In genomic region chr22:49848690-49849160, GRCh38 we compare ENCODE assay signal across 9 cellular contexts. TPM values are rescaled to one million over a fixed set of nuclear protein-coding genes. Genes with fewer than 3 reads are reported as not detected.
DNase-seq lines count a peak whose midpoint lies in the region; ATAC-seq, FAIRE-seq and TF ChIP-seq lines count a peak whose summit lies in the region.
"Had no signal": no experiment of that assay in that cellular context is flagged by ENCODE, and none has a peak within 500 bp of the region (broad histone marks: within the 10 kb centered on the region; RNA-seq: fewer than 3 reads in every experiment).

No MANE protein-coding gene starts in this region.

- peak overlapping the region; percentile 36 for H3K4me2 ChIP-seq in astrocyte (ENCODE audit: low read length)

- WGBS in right lobe of liver (ENCODE audit: insufficient coverage, low coverage, low lambda C conversion rate, missing lambda C conversion rate), result no CpG with 5 or more reads among the region's 51 CpGs
- 2% methylated on average over 22 of the region's 51 CpGs; no CpG with 5 or more reads in 1 of the 2 donors for WGBS in testis, 2 donors

- no peak overlapping the region for H3K9ac ChIP-seq in astrocyte (ENCODE audit: low read length)

- DNase-seq in activated T-cell treated with anti-CD3 and anti-CD28 coated beads, Interleukin-2, amount 50 U/mL, for 4 hours, result no peak
- DNase-seq in activated T-cell treated with anti-CD3 and anti-CD28 coated beads, Interleukin-2, amount 50 U/mL, for 24 hours, result no peak
- DNase-seq in astrocyte (ENCODE audit: low read depth) (no peak), right lobe of liver (no peak), testis (no peak)
- no peak for DNase-seq in activated CD4-positive, alpha-beta T cell treated with anti-CD3 and anti-CD28 coated beads, Interleukin-2, amount 50 U/mL, for 4 hours

- no peak overlapping the region for H3K27ac Mint-ChIP-seq in activated T-cell treated with anti-CD3 and anti-CD28 coated beads, Interleukin-2, amount 50 U/mL, for 24 hours
- no peak overlapping the region for H3K27ac Mint-ChIP-seq in astrocyte (ENCODE audit: unreplicated experiment)

- no peak for TF ChIP-seq CTCF in astrocyte (IDR thresholded peaks at IDR 0.05; ENCODE audit: insufficient read depth, low read depth, low read length)
- no peak for TF ChIP-seq CTCF in right lobe of liver (IDR thresholded peaks at IDR 0.05)
- TF ChIP-seq CTCF in testis (IDR thresholded peaks at IDR 0.05), result no peak

- intact Hi-C loops in right lobe of liver (cut with DNase I), result no loop called here
- intact Hi-C loops in testis (cut with DNase I; ENCODE audit: low total_unique reads), result no loop called here

- H3K79me2 ChIP-seq in astrocyte (ENCODE audit: insufficient read depth, low read length), result no peaks in the 10 kb centered on the region

- H3K4me1 ChIP-seq in astrocyte (ENCODE audit: insufficient read depth, low read length) (peaks cover 5% of the 10 kb centered on the region), right lobe of liver (peaks cover 0 to 15% (median 4%) of the 10 kb centered on the region in 4 donors), testis (peaks cover 16% of the 10 kb centered on the region)

- peaks cover 5% of the 10 kb centered on the region for H3K27me3 Mint-ChIP-seq in activated T-cell treated with anti-CD3 and anti-CD28 coated beads, Interleukin-2, amount 50 U/mL, for 4 hours (ENCODE audit: low read depth)
- H3K27me3 Mint-ChIP-seq in activated T-cell treated with anti-CD3 and anti-CD28 coated beads, Interleukin-2, amount 50 U/mL, for 24 hours, result peaks cover 26% of the 10 kb centered on the region
- H3K27me3 Mint-ChIP-seq in astrocyte (ENCODE audit: low read depth, unreplicated experiment), result peaks cover 46% of the 10 kb centered on the region

- H3K36me3 ChIP-seq in astrocyte (ENCODE audit: insufficient read depth, low read length), result no peaks in the 10 kb centered on the region
- no peaks in the 10 kb centered on the region for H3K36me3 ChIP-seq in right lobe of liver
- H3K36me3 ChIP-seq in testis (ENCODE audit: low read depth, missing control alignments), result no peaks in the 10 kb centered on the region

- H3K27ac ChIP-seq in astrocyte (ENCODE audit: low read depth, low read length), result no peak overlapping the region
- H3K27ac ChIP-seq in right lobe of liver, result no peak overlapping the region
- no peak overlapping the region for H3K27ac ChIP-seq in testis

- FAIRE-seq in astrocyte (lab: Jason Lieb, UNC), result no peak
- FAIRE-seq: urothelium cell line had no signal

- H3K9me3 Mint-ChIP-seq in activated T-cell treated with anti-CD3 and anti-CD28 coated beads, Interleukin-2, amount 50 U/mL, for 4 hours, result no peaks in the 10 kb centered on the region
- H3K9me3 Mint-ChIP-seq in activated T-cell treated with anti-CD3 and anti-CD28 coated beads, Interleukin-2, amount 50 U/mL, for 24 hours, result no peaks in the 10 kb centered on the region
- peaks cover 2% of the 10 kb centered on the region for H3K9me3 Mint-ChIP-seq in astrocyte (ENCODE audit: unreplicated experiment)

- no peaks in the 10 kb centered on the region for H4K20me1 ChIP-seq in astrocyte (ENCODE audit: insufficient read depth, low read length)

- no peak for ATAC-seq in activated T-cell treated with anti-CD3 and anti-CD28 coated beads, Interleukin-2, amount 50 U/mL, for 4 hours
- no peak for ATAC-seq in right lobe of liver
- ATAC-seq in GM21515 (IDR thresholded peaks at IDR 0.05; ENCODE audit: unreplicated experiment), result no peak
- ATAC-seq in GM21367 (IDR thresholded peaks at IDR 0.05; ENCODE audit: unreplicated experiment), result no peak

- peak overlapping the region; percentile 21 for H3K4me3 Mint-ChIP-seq in activated T-cell treated with anti-CD3 and anti-CD28 coated beads, Interleukin-2, amount 50 U/mL, for 4 hours
- H3K4me3 Mint-ChIP-seq in activated T-cell treated with anti-CD3 and anti-CD28 coated beads, Interleukin-2, amount 50 U/mL, for 24 hours, result no peak overlapping the region
- no peak overlapping the region for H3K4me3 Mint-ChIP-seq in astrocyte (ENCODE audit: unreplicated experiment)

- H2AFZ ChIP-seq in astrocyte (ENCODE audit: low read depth, low read length), result no peak overlapping the region

- TF ChIP-seq POLR2A in right lobe of liver (IDR thresholded peaks at IDR 0.05), result no peak
- no peak for TF ChIP-seq POLR2A in testis (IDR thresholded peaks at IDR 0.05)

- peaks cover 27% of the 10 kb centered on the region for H3K4me1 Mint-ChIP-seq in activated T-cell treated with anti-CD3 and anti-CD28 coated beads, Interleukin-2, amount 50 U/mL, for 4 hours (ENCODE audit: low read depth)
- peaks cover 14% of the 10 kb centered on the region for H3K4me1 Mint-ChIP-seq in activated T-cell treated with anti-CD3 and anti-CD28 coated beads, Interleukin-2, amount 50 U/mL, for 24 hours (ENCODE audit: low read depth)
- H3K4me1 Mint-ChIP-seq in astrocyte (ENCODE audit: low read depth, unreplicated experiment), result peaks cover 1% of the 10 kb centered on the region

- H3K27me3 ChIP-seq in astrocyte (ENCODE audit: insufficient read depth, low read length) (peaks cover 53% of the 10 kb centered on the region), right lobe of liver (peaks cover 0 to 5% of the 10 kb centered on the region in 2 donors), testis (no peaks in the 10 kb centered on the region)

- no peaks in the 10 kb centered on the region for H3K9me3 ChIP-seq in astrocyte (ENCODE audit: insufficient read depth, low read depth, low read length)
- no peaks in the 10 kb centered on the region for H3K9me3 ChIP-seq in right lobe of liver
- no peaks in the 10 kb centered on the region for H3K9me3 ChIP-seq in testis

- no peak overlapping the region for H3K4me3 ChIP-seq in astrocyte (ENCODE audit: insufficient read depth, low read depth, low read length)
- peak overlapping the region; percentile 41 to 56 (median 46) for H3K4me3 ChIP-seq in right lobe of liver
- peak overlapping the region; percentile 12 to 42 for H3K4me3 ChIP-seq in testis

- no peaks in the 10 kb centered on the region for H3K36me3 Mint-ChIP-seq in activated T-cell treated with anti-CD3 and anti-CD28 coated beads, Interleukin-2, amount 50 U/mL, for 4 hours (ENCODE audit: insufficient read depth)
- no peaks in the 10 kb centered on the region for H3K36me3 Mint-ChIP-seq in activated T-cell treated with anti-CD3 and anti-CD28 coated beads, Interleukin-2, amount 50 U/mL, for 24 hours (ENCODE audit: low read depth)
- H3K36me3 Mint-ChIP-seq in astrocyte (ENCODE audit: low read depth, unreplicated experiment), result no peaks in the 10 kb centered on the region

RNA-seq across cellular contexts. Expression of gene ZBED4, which starts 4.9 kb away (rescaled TPM):
- 10 to 100 TPM; 16.5 to 17.7 (median 16.8) TPM for total RNA-seq in activated T-cell treated with anti-CD3 and anti-CD28 coated beads, Interleukin-2, amount 50 U/mL, for 4 hours
- total RNA-seq in astrocyte, result 21.0 and 22.7 TPM in 2 replicates
- total RNA-seq in right lobe of liver, result 1 to 10 TPM; 4.1 to 9.3 (median 5.2) TPM
- total RNA-seq in testis, result 10 to 100 TPM; 17.2 to 18.2 TPM
- 9.1 TPM for polyA plus RNA-seq in testis (ENCODE audit: insufficient read depth, low read depth, low replicate concordance)

RNA-seq across cellular contexts. Expression of gene BRD1, which starts 21.1 kb away (rescaled TPM):
- total RNA-seq in activated T-cell treated with anti-CD3 and anti-CD28 coated beads, Interleukin-2, amount 50 U/mL, for 4 hours, result 10 to 100 TPM; 26.8 to 34.9 (median 32.3) TPM
- total RNA-seq in astrocyte, result 30.0 and 32.4 TPM in 2 replicates
- 10 to 100 TPM in 5 of 6 experiments, 1 to 10 TPM in 1; 9.3 to 17.8 (median 11.6) TPM for total RNA-seq in right lobe of liver
- 100 to 1,000 TPM; 113 to 122 TPM for total RNA-seq in testis
- 114 TPM for polyA plus RNA-seq in testis (ENCODE audit: insufficient read depth, low read depth, low replicate concordance)
